8 cellular contexts compared by ENCODE assay signal in genomic region chr17:36546418-36547093, GRCh38. TPM values are rescaled to one million over a fixed set of nuclear protein-coding genes. Genes with fewer than 3 reads are reported as not detected.
A peak's percentile ranks its signal among the peaks of the same experiment; 100 is the strongest.
DNase-seq lines count a peak whose midpoint lies in the region; ATAC-seq and TF ChIP-seq lines count a peak whose summit lies in the region.

No MANE protein-coding gene starts in this region.

- H3K27ac Mint-ChIP-seq in CD14-positive monocyte (peak overlapping the region; percentile 93 to 98 (median 96)), nephron progenitor cell (peak overlapping the region; percentile 99)

- H3K36me3 Mint-ChIP-seq in CD14-positive monocyte (peaks cover 5 to 12% of the 10 kb centered on the region in 2 donors), nephron progenitor cell (ENCODE audit: low read depth) (peaks cover 19% of the 10 kb centered on the region)

- H3K9ac ChIP-seq in colonic mucosa (ENCODE audit: low read depth in 2 of 2, low read length in 2 of 2): peak overlapping the region; percentile 91 to 100

- H3K27me3 ChIP-seq in colonic mucosa: no peaks in the 10 kb centered on the region

- H3K4me3 Mint-ChIP-seq in CD14-positive monocyte: peak overlapping the region; percentile 87 to 92
- H3K4me3 Mint-ChIP-seq in nephron progenitor cell: peak overlapping the region; percentile 94

- no peaks in the 10 kb centered on the region for H3K9me3 ChIP-seq in colonic mucosa

- peaks cover 23% of the 10 kb centered on the region for H3K4me1 ChIP-seq in colonic mucosa

- H3K4me3 ChIP-seq in NB4 (ENCODE audit: low read depth, low read length): peak overlapping the region; percentile 84
- peak overlapping the region; percentile 95 for H3K4me3 ChIP-seq in colonic mucosa

- no peak for ATAC-seq in HG02852 (IDR thresholded peaks at IDR 0.05; ENCODE audit: unreplicated experiment)

- peaks cover 0 to 2% (median 0%) of the 10 kb centered on the region in 7 donors for H3K9me3 Mint-ChIP-seq in CD14-positive monocyte
- H3K9me3 Mint-ChIP-seq in nephron progenitor cell: no peaks in the 10 kb centered on the region

- no peaks in the 10 kb centered on the region for H3K36me3 ChIP-seq in colonic mucosa

- H3K27me3 Mint-ChIP-seq in CD14-positive monocyte (ENCODE audit: low read depth in 3 of 3) (no peaks in the 10 kb centered on the region), nephron progenitor cell (ENCODE audit: low read depth, poor library complexity) (no peaks in the 10 kb centered on the region)

- no peak for TF ChIP-seq CTCF in CD14-positive monocyte (IDR thresholded peaks at IDR 0.05)
- TF ChIP-seq CTCF in NB4 (IDR thresholded peaks at IDR 0.05; ENCODE audit: low read depth, low read length): no peak
- no peak for TF ChIP-seq CTCF in colonic mucosa (IDR thresholded peaks at IDR 0.05)
- no peak for TF ChIP-seq CTCF in nephron progenitor cell (IDR thresholded peaks at IDR 0.05)

- no peak for TF ChIP-seq POLR2A in NB4 (IDR thresholded peaks at IDR 0.05; ENCODE audit: extremely low read depth, insufficient read length)

- peak overlapping the region; percentile 99 for H3K27ac ChIP-seq in colonic mucosa

- H3K4me1 Mint-ChIP-seq in CD14-positive monocyte (peaks cover 52% of the 10 kb centered on the region), nephron progenitor cell (peaks cover 29% of the 10 kb centered on the region)

- intact Hi-C loops in CD14-positive monocyte (cut with micrococcal nuclease): loop anchor here (5.0 to 10.0 kb wide), 2 partner anchors 46 to 408 kb away; partner anchors contain the start of gene DHRS11 (in 1 of the 2)
- intact Hi-C loops in colonic mucosa (cut with DNase I): loop anchor here (5.0 kb wide), 1 partner anchor 46 kb away; the partner anchor contains the start of gene DHRS11

- DNase-seq in CD14-positive monocyte (ENCODE audit: low spot score): no peak
- DNase-seq in NB4 (ENCODE audit: low read depth): peak; percentile 40
- no peak for DNase-seq in colonic mucosa
- no peak for DNase-seq in nephron progenitor cell
- no peak for DNase-seq in C1 segment of cervical spinal cord (lab: John Stamatoyannopoulos, UW)
- no peak for DNase-seq in ureter (ENCODE audit: low spot score)
- DNase-seq in NCI-H2081 treated with DMSO at 0.1 percent for 48 hours (lab: John Stamatoyannopoulos, UW): no peak

RNA-seq across cellular contexts. Expression of gene GGNBP2, which starts 1.8 kb away (rescaled TPM):
- polyA plus RNA-seq in CD14-positive monocyte: 10 to 100 TPM; 22.3 to 31.5 TPM
- total RNA-seq in colonic mucosa (10 to 100 TPM; 67.6 to 81.0 TPM), ureter (109 TPM)

RNA-seq across cellular contexts. Expression of gene PIGW, which starts 11.8 kb away (rescaled TPM):
- polyA plus RNA-seq in CD14-positive monocyte: 1 to 10 TPM; 3.1 to 5.9 TPM
- total RNA-seq in colonic mucosa (10 to 100 TPM in 1 of 2 donors, 1 to 10 TPM in 1; 4.8 to 10.2 TPM), ureter (17.2 TPM)

RNA-seq across cellular contexts. Expression of gene MYO19, which starts 11.9 kb away (rescaled TPM):
- polyA plus RNA-seq in CD14-positive monocyte: 1 to 10 TPM; 1.2 to 1.9 TPM
- total RNA-seq in colonic mucosa: 100 to 1,000 TPM in 1 of 2 donors, 10 to 100 TPM in 1; 48.8 to 149 TPM
- 93.7 TPM for total RNA-seq in ureter

RNA-seq across cellular contexts. Expression of gene DHRS11, which starts 45.1 kb away (rescaled TPM):
- 1 to 10 TPM; 1.2 to 2.7 TPM for polyA plus RNA-seq in CD14-positive monocyte
- total RNA-seq in colonic mucosa (100 to 1,000 TPM; 147 to 191 TPM), ureter (18.2 TPM)

RNA-seq across cellular contexts. Expression of gene MRM1, which starts 54.8 kb away (rescaled TPM):
- 1 to 10 TPM in 1 of 2 donors, under 1 TPM in 1; 0.82 to 1.5 TPM for polyA plus RNA-seq in CD14-positive monocyte
- total RNA-seq in colonic mucosa: 10 to 100 TPM in 1 of 2 donors, 1 to 10 TPM in 1; 6.2 to 26.5 TPM
- total RNA-seq in ureter: 13.7 TPM
